In genomic region chr2:218257390-218257981, GRCh38 we compare ENCODE assay signal across 8 cellular contexts. TPM values are rescaled to one million over a fixed set of nuclear protein-coding genes. Genes with fewer than 3 reads are reported as not detected.
DNase-seq lines count a peak whose midpoint lies in the region; ATAC-seq and TF ChIP-seq lines count a peak whose summit lies in the region.

No MANE protein-coding gene starts in this region.

- H3K4me3 Mint-ChIP-seq in activated naive CD4-positive, alpha-beta T cell treated with anti-CD3 and anti-CD28 coated beads, Interleukin-2, amount 10 ng/mL, durations not matched to agents 7 days and 5 days = no peak overlapping the region

- H3K9me3 Mint-ChIP-seq in activated naive CD4-positive, alpha-beta T cell treated with anti-CD3 and anti-CD28 coated beads, Interleukin-2, amount 10 ng/mL, durations not matched to agents 7 days and 5 days = no peaks in the 10 kb centered on the region

- H3K36me3 Mint-ChIP-seq in activated naive CD4-positive, alpha-beta T cell treated with anti-CD3 and anti-CD28 coated beads, Interleukin-2, amount 10 ng/mL, durations not matched to agents 7 days and 5 days = peaks cover 37% of the 10 kb centered on the region

- peaks cover 27% of the 10 kb centered on the region for H3K4me1 Mint-ChIP-seq in activated naive CD4-positive, alpha-beta T cell treated with anti-CD3 and anti-CD28 coated beads, Interleukin-2, amount 10 ng/mL, durations not matched to agents 7 days and 5 days

- peaks cover 15% of the 10 kb centered on the region for H3K4me1 ChIP-seq in A673 (ENCODE audit: insufficient read depth, low read length, poor library complexity, severe bottlenecking)

- no peaks in the 10 kb centered on the region for H3K27me3 Mint-ChIP-seq in activated naive CD4-positive, alpha-beta T cell treated with anti-CD3 and anti-CD28 coated beads, Interleukin-2, amount 10 ng/mL, durations not matched to agents 7 days and 5 days

- in situ Hi-C loops in SK-MEL-5 (cut with HindIII; ENCODE audit: low pct_unique_long_range_greater_than_20kb, low sequenced_read_pairs) = no loop called here

- peak; percentile 71 for DNase-seq in A673 (ENCODE audit: low spot score)
- DNase-seq in SK-MEL-5 (ENCODE audit: low read depth, low spot score) = peak; percentile 74
- DNase-seq in activated naive CD4-positive, alpha-beta T cell treated with anti-CD3 and anti-CD28 coated beads, Interleukin-2, amount 10 ng/mL, durations not matched to agents 7 days and 5 days = peak; percentile 66
- peak; percentile 82 for DNase-seq in iPS-NIHi7 (ENCODE audit: extremely low spot score)
- peak; percentile 57 to 69 (median 64) for DNase-seq in stimulated activated CD4-positive, alpha-beta T cell treated with anti-CD3 and anti-CD28 coated beads, TNF-alpha, amount 100 ng/mL, for 48 hours (ENCODE audit: low read depth in 3 of 3)
- no peak for DNase-seq in NCI-H1105 (lab: John Stamatoyannopoulos, UW)

- no peak overlapping the region for H3K4me3 ChIP-seq in A673 (ENCODE audit: low read depth, low read length, poor library complexity, severe bottlenecking)

- H3K9me3 ChIP-seq in A673 (ENCODE audit: low read depth, low read length, poor library complexity, severe bottlenecking) = no peaks in the 10 kb centered on the region

- peak; percentile 77 for ATAC-seq in GM18858 (IDR thresholded peaks at IDR 0.05; ENCODE audit: unreplicated experiment)
- ATAC-seq in HG03064 (IDR thresholded peaks at IDR 0.05; ENCODE audit: low read depth, unreplicated experiment) = peak; percentile 66

- intact Hi-C loops in A673 (cut with micrococcal nuclease; ENCODE audit: unreplicated experiment) = loop anchor here (1.0 kb wide), 1 partner anchor 71 kb away; no protein-coding TSS in a partner anchor

- H3K27ac ChIP-seq in A673 (ENCODE audit: low read depth, low read length, poor library complexity, severe bottlenecking) = no peak overlapping the region

- peak; percentile 79 for TF ChIP-seq CTCF in A673 (conservative IDR thresholded peaks at IDR 0.05; ENCODE audit: low read depth, low read length)

- peak overlapping the region; percentile 88 for H3K27ac Mint-ChIP-seq in activated naive CD4-positive, alpha-beta T cell treated with anti-CD3 and anti-CD28 coated beads, Interleukin-2, amount 10 ng/mL, durations not matched to agents 7 days and 5 days

- no TSS peak for BruUV-seq in A673 (replicated peaks; lab: Mats Ljungman, UMichigan)

- H3K27me3 ChIP-seq in A673 (replicated peaks; ENCODE audit: insufficient read depth, low read depth, low read length, poor library complexity) = no peaks in the 10 kb centered on the region

- CTCF ChIA-PET in A673 (lab: Charles Lee) = no interaction called here
- CTCF ChIA-PET in activated naive CD4-positive, alpha-beta T cell treated with anti-CD3 and anti-CD28 coated beads, Interleukin-2, amount 10 ng/mL, durations not matched to agents 7 days and 5 days (lab: Charles Lee) = interaction anchor here (0.7 to 4.3 kb wide), 20 partner anchors 9 to 209 kb away, joined by 3 to 52 read pairs (median 5); partner anchors contain the start of genes AAMP, ARPC2, CXCR1 and PNKD

- POLR2A ChIA-PET in A673 (lab: Charles Lee; ENCODE audit: low non-redundant PET) = no interaction called here

- peaks cover 38% of the 10 kb centered on the region for H3K36me3 ChIP-seq in A673 (ENCODE audit: insufficient read depth, low read length, poor library complexity, severe bottlenecking)

RNA-seq across cellular contexts. Expression of gene GPBAR1, which starts 3.3 kb away (rescaled TPM):
- total RNA-seq in A673 (2021) = 0.30 and 0.46 TPM in 2 replicates
- total RNA-seq in SK-MEL-5 (2014; rRNA removed; shearing (Covaris generic)) = not detected in 2 replicates
- 0.14 TPM in 1 of 2 replicates, not detected in the other for polyA plus RNA-seq in SK-MEL-5 (2015; cell fraction: cytosol; rRNA removed)
- not detected in 2 replicates for polyA plus RNA-seq in SK-MEL-5 (2015; cell fraction: nucleus; rRNA removed)

RNA-seq across cellular contexts. Expression of gene AAMP, which starts 12.5 kb away (rescaled TPM):
- 74.7 and 78.8 TPM in 2 replicates for total RNA-seq in A673 (2021)
- total RNA-seq in SK-MEL-5 (2014; rRNA removed; shearing (Covaris generic)) = 138 and 153 TPM in 2 replicates
- 205 and 242 TPM in 2 replicates for polyA plus RNA-seq in SK-MEL-5 (2015; cell fraction: cytosol; rRNA removed)
- polyA plus RNA-seq in SK-MEL-5 (2015; cell fraction: nucleus; rRNA removed) = 136 and 184 TPM in 2 replicates

RNA-seq across cellular contexts. Expression of gene PNKD, which starts 12.8 kb away (rescaled TPM):
- total RNA-seq in A673 (2021) = 36.7 and 44.9 TPM in 2 replicates
- total RNA-seq in SK-MEL-5 (2014; rRNA removed; shearing (Covaris generic)) = 25.5 and 27.1 TPM in 2 replicates
- 36.5 and 56.2 TPM in 2 replicates for polyA plus RNA-seq in SK-MEL-5 (2015; cell fraction: cytosol; rRNA removed)
- 39.5 and 44.0 TPM in 2 replicates for polyA plus RNA-seq in SK-MEL-5 (2015; cell fraction: nucleus; rRNA removed)

RNA-seq across cellular contexts. Expression of gene TMBIM1, which starts 34.8 kb away (rescaled TPM):
- 40.2 and 43.9 TPM in 2 replicates for total RNA-seq in A673 (2021)
- 85.8 and 87.7 TPM in 2 replicates for total RNA-seq in SK-MEL-5 (2014; rRNA removed; shearing (Covaris generic))
- polyA plus RNA-seq in SK-MEL-5 (2015; cell fraction: cytosol; rRNA removed) = 113 and 121 TPM in 2 replicates
- polyA plus RNA-seq in SK-MEL-5 (2015; cell fraction: nucleus; rRNA removed) = 38.6 and 41.0 TPM in 2 replicates

RNA-seq across cellular contexts. Expression of gene ARPC2, which starts 40.5 kb away (rescaled TPM):
- total RNA-seq in A673 (2021) = 241 and 291 TPM in 2 replicates
- total RNA-seq in SK-MEL-5 (2014; rRNA removed; shearing (Covaris generic)) = 196 and 198 TPM in 2 replicates
- polyA plus RNA-seq in SK-MEL-5 (2015; cell fraction: cytosol; rRNA removed) = 191 and 201 TPM in 2 replicates
- 131 and 142 TPM in 2 replicates for polyA plus RNA-seq in SK-MEL-5 (2015; cell fraction: nucleus; rRNA removed)
